8 cellular contexts compared by ENCODE assay signal in the genomic region with DNA sequence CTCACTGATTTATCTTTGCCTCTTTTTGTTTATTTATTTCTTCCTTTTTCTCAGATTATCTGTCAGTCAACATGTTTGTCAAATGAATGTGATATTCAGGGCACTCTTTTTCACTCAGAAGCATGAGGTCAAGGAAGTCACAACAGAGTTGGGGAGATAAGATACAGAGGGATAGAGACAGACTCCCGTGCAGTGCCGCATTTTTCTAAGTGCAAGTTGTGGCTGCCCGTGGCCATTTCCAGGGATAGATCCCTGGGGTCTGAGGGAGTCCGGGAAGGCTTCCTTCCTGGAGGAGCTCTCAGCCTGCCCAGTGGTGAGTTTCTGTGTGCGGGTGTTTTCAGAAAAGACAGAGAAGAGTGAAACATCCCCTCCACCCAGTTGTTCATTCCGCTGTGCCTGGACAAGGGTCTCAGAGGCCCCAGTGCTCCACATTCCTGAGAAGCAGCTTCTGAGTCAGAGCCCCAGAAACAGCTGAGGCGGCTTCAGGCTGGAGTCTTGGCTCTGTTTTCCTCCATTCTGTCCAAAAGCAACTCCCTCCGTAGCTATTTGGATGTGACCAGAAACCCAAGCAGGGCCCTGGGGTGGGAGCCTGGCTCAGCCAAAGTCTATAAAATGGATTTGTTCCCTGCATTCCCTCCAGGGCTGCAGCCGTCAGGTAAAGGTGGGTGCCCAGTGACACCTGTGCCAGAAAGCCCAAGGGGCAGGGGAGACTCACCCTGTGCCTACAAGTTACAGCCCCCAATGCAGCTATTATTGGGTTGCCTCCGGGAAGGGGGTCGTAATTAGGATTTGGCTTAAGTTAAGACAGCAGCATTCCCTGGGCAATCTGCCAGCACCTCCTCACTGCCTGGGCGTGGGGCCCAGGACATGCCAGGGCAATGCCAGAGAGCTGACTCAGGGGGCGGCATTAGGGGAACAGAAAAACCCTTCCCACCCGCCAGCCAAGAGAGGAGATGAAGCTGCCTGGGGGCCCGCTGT. TPM values are rescaled to one million over a fixed set of nuclear protein-coding genes. Genes with fewer than 3 reads are reported as not detected.
A peak's percentile ranks its signal among the peaks of the same experiment; 100 is the strongest.
DNase-seq lines count a peak whose midpoint lies in the region; ATAC-seq and TF ChIP-seq lines count a peak whose summit lies in the region.

No MANE protein-coding gene starts in this region.

- H2AFZ ChIP-seq in fibroblast of lung (ENCODE audit: low read length), result no peak overlapping the region

- H4K20me1 ChIP-seq in fibroblast of lung (ENCODE audit: control insufficient read depth, extremely low read depth, insufficient read depth, low read length), result no peaks in the 10 kb centered on the region

- no peak for TF ChIP-seq POLR2A in ovary (IDR thresholded peaks at IDR 0.05)

- 14 to 15% (median 15%) methylated on average over 15 of the region's 15 CpGs for WGBS in ovary, 3 donors

- TF ChIP-seq EP300 in ovary (IDR thresholded peaks at IDR 0.05), result no peak

- H3K36me3 ChIP-seq in fibroblast of lung (ENCODE audit: control insufficient read depth, insufficient read depth, low read length) (no peaks in the 10 kb centered on the region), ovary (no peaks in the 10 kb centered on the region)

- DNase-seq in GM04503 (ENCODE audit: low read depth), result peak; percentile 79
- peak; percentile 66 for DNase-seq in RPMI8226
- DNase-seq in fibroblast of lung (ENCODE audit: low read depth in 2 of 2), result peak; percentile 93 to 95
- DNase-seq in ovary, result peak; percentile 66 to 79 (median 74)
- DNase-seq in activated CD8-positive, alpha-beta T cell treated with anti-CD3 and anti-CD28 coated beads for 36 hours, result no peak
- no peak for DNase-seq in activated T-cell treated with anti-CD3 and anti-CD28 coated beads for 4 hours
- DNase-seq in activated CD4-positive, alpha-beta T cell treated with anti-CD3 and anti-CD28 coated beads, Interleukin-2, amount 10 ng/mL, durations not matched to agents 24 days and 14 days, result no peak

- H3K27me3 ChIP-seq in fibroblast of lung (ENCODE audit: control insufficient read depth, insufficient read depth, low read length), result no peaks in the 10 kb centered on the region
- no peaks in the 10 kb centered on the region for H3K27me3 ChIP-seq in ovary

- ATAC-seq in activated CD8-positive, alpha-beta T cell treated with anti-CD3 and anti-CD28 coated beads for 36 hours, result no peak
- ATAC-seq in GM18909 (IDR thresholded peaks at IDR 0.05; ENCODE audit: poor library complexity, unreplicated experiment), result no peak

- peak overlapping the region; percentile 42 for H3K4me2 ChIP-seq in fibroblast of lung (ENCODE audit: extremely low read depth, insufficient read depth, low read length)

- H3K36me3 Mint-ChIP-seq in activated CD8-positive, alpha-beta T cell treated with anti-CD3 and anti-CD28 coated beads for 36 hours (ENCODE audit: low read depth), result no peaks in the 10 kb centered on the region
- no peaks in the 10 kb centered on the region for H3K36me3 Mint-ChIP-seq in activated CD4-positive, alpha-beta T cell treated with anti-CD3 and anti-CD28 coated beads, Interleukin-2, amount 10 ng/mL, durations not matched to agents 24 days and 14 days (ENCODE audit: low read depth)

- H3K4me3 ChIP-seq in fibroblast of lung (replicated peaks in 1 of 4; ENCODE audit: control extremely low read depth in 1 of 4, insufficient read depth in 1 of 4, low read depth in 3 of 4, low read length in 4 of 4) (peak overlapping the region in 1 of 4 experiments; percentile 15), ovary (no peak overlapping the region)

- H3K27ac ChIP-seq in fibroblast of lung (ENCODE audit: insufficient read depth, low read length), result peak overlapping the region; percentile 84
- H3K27ac ChIP-seq in ovary, result peak overlapping the region; percentile 7 to 53

- TF ChIP-seq CTCF in fibroblast of lung (conservative IDR thresholded peaks at IDR 0.05 in 1 of 2, IDR thresholded peaks at IDR 0.05 in 1 of 2; ENCODE audit: low read depth in 1 of 2, low read length in 2 of 2), result no peak
- TF ChIP-seq CTCF in ovary (IDR thresholded peaks at IDR 0.05), result no peak
- TF ChIP-seq CTCF in activated CD8-positive, alpha-beta T cell treated with anti-CD3 and anti-CD28 coated beads for 36 hours (IDR thresholded peaks at IDR 0.05), result no peak

- no peak overlapping the region for H3K27ac Mint-ChIP-seq in activated CD8-positive, alpha-beta T cell treated with anti-CD3 and anti-CD28 coated beads for 36 hours
- no peak overlapping the region for H3K27ac Mint-ChIP-seq in activated CD4-positive, alpha-beta T cell treated with anti-CD3 and anti-CD28 coated beads, Interleukin-2, amount 10 ng/mL, durations not matched to agents 24 days and 14 days

- CTCF ChIA-PET in activated CD8-positive, alpha-beta T cell treated with anti-CD3 and anti-CD28 coated beads for 36 hours (lab: Charles Lee), result interaction anchor here (0.7 to 19.1 kb wide), 23 partner anchors 8 to 326 kb away, joined by 3 to 466 read pairs (median 7); no protein-coding TSS in a partner anchor

- H3K4me3 Mint-ChIP-seq in activated CD8-positive, alpha-beta T cell treated with anti-CD3 and anti-CD28 coated beads for 36 hours, result no peak overlapping the region
- no peak overlapping the region for H3K4me3 Mint-ChIP-seq in activated CD4-positive, alpha-beta T cell treated with anti-CD3 and anti-CD28 coated beads, Interleukin-2, amount 10 ng/mL, durations not matched to agents 24 days and 14 days

- H3K79me2 ChIP-seq in fibroblast of lung (ENCODE audit: control insufficient read depth, insufficient read depth, low read length), result no peaks in the 10 kb centered on the region

- H3K27me3 Mint-ChIP-seq in activated CD8-positive, alpha-beta T cell treated with anti-CD3 and anti-CD28 coated beads for 36 hours, result peaks cover under 1% of the 10 kb centered on the region
- peaks cover 1% of the 10 kb centered on the region for H3K27me3 Mint-ChIP-seq in activated CD4-positive, alpha-beta T cell treated with anti-CD3 and anti-CD28 coated beads, Interleukin-2, amount 10 ng/mL, durations not matched to agents 24 days and 14 days

- H3K4me1 Mint-ChIP-seq in activated CD8-positive, alpha-beta T cell treated with anti-CD3 and anti-CD28 coated beads for 36 hours (ENCODE audit: low read depth), result peaks cover 2% of the 10 kb centered on the region
- H3K4me1 Mint-ChIP-seq in activated CD4-positive, alpha-beta T cell treated with anti-CD3 and anti-CD28 coated beads, Interleukin-2, amount 10 ng/mL, durations not matched to agents 24 days and 14 days, result peaks cover 15% of the 10 kb centered on the region

- H3K4me1 ChIP-seq in fibroblast of lung (ENCODE audit: control insufficient read depth, extremely low read depth, insufficient read depth, low read length), result peaks cover 28% of the 10 kb centered on the region
- peaks cover 7% of the 10 kb centered on the region for H3K4me1 ChIP-seq in ovary (ENCODE audit: insufficient read depth)

- no peaks in the 10 kb centered on the region for H3K9me3 ChIP-seq in fibroblast of lung (ENCODE audit: control insufficient read depth, insufficient read depth, low read depth, low read length)
- H3K9me3 ChIP-seq in ovary, result no peaks in the 10 kb centered on the region

- H3K9me3 Mint-ChIP-seq in activated CD8-positive, alpha-beta T cell treated with anti-CD3 and anti-CD28 coated beads for 36 hours, result no peaks in the 10 kb centered on the region
- no peaks in the 10 kb centered on the region for H3K9me3 Mint-ChIP-seq in activated CD4-positive, alpha-beta T cell treated with anti-CD3 and anti-CD28 coated beads, Interleukin-2, amount 10 ng/mL, durations not matched to agents 24 days and 14 days

- intact Hi-C loops in ovary (cut with DNase I), result loop anchor here (2.0 to 5.0 kb wide), 6 partner anchors 50 to 345 kb away; no protein-coding TSS in a partner anchor
- intact Hi-C loops in activated CD8-positive, alpha-beta T cell treated with anti-CD3 and anti-CD28 coated beads for 36 hours (cut with micrococcal nuclease), result loop anchor here (2.0 to 5.0 kb wide), 3 partner anchors 53 to 215 kb away; no protein-coding TSS in a partner anchor
- intact Hi-C loops in activated CD4-positive, alpha-beta T cell treated with anti-CD3 and anti-CD28 coated beads, Interleukin-2, amount 10 ng/mL, durations not matched to agents 24 days and 14 days (cut with micrococcal nuclease), result loop anchor here (2.0 to 10.0 kb wide), 5 partner anchors 23 to 347 kb away; a partner anchor contains a TSS

- peak overlapping the region; percentile 9 for H3K9ac ChIP-seq in fibroblast of lung (ENCODE audit: insufficient read depth, low read length)

- POLR2A ChIA-PET in activated CD8-positive, alpha-beta T cell treated with anti-CD3 and anti-CD28 coated beads for 36 hours (lab: Charles Lee), result no interaction called here

RNA-seq across cellular contexts. Expression of a gene that starts 13.0 kb away (rescaled TPM):
- total RNA-seq in fibroblast of lung (19.8 and 25.9 TPM in 2 replicates), ovary (10 to 100 TPM in 6 of 7 donors, 1 to 10 TPM in 1; 9.8 to 25.0 (median 16.7) TPM)
- polyA plus RNA-seq in fibroblast of lung (26.6 and 32.2 TPM in 2 replicates), ovary (10 to 100 TPM; 12.6 to 42.9 TPM)
- 18.0 and 23.2 TPM in 2 replicates for polyA plus RNA-seq in fibroblast of lung (2012)
- polyA minus RNA-seq in fibroblast of lung (ENCODE audit: low replicate concordance), result 27.2 and 39.5 TPM in 2 replicates
- total RNA-seq in activated CD8-positive, alpha-beta T cell treated with anti-CD3 and anti-CD28 coated beads for 36 hours, result 10 to 100 TPM; 17.8 to 18.5 TPM
- total RNA-seq in activated CD4-positive, alpha-beta T cell treated with anti-CD3 and anti-CD28 coated beads, Interleukin-2, amount 10 ng/mL, durations not matched to agents 24 days and 14 days, result 20.2 and 22.1 TPM in 2 replicates

RNA-seq across cellular contexts. Expression of a gene that starts 23.6 kb away (rescaled TPM):
- 60.1 and 93.6 TPM in 2 replicates for total RNA-seq in fibroblast of lung
- 98.9 and 332 TPM in 2 replicates for polyA plus RNA-seq in fibroblast of lung
- 90.2 and 305 TPM in 2 replicates for polyA plus RNA-seq in fibroblast of lung (2012)
- polyA minus RNA-seq in fibroblast of lung (ENCODE audit: low replicate concordance), result 90.1 and 281 TPM in 2 replicates
- 1 to 10 TPM in 4 of 7 donors, under 1 TPM in 3; 0.24 to 7.6 (median 4.6) TPM for total RNA-seq in ovary
- 10 to 100 TPM in 1 of 2 donors, 1 to 10 TPM in 1; 1.7 to 12.6 TPM for polyA plus RNA-seq in ovary
- total RNA-seq in activated CD8-positive, alpha-beta T cell treated with anti-CD3 and anti-CD28 coated beads for 36 hours, result under 1 TPM; 0.41 to 0.47 TPM
- total RNA-seq in activated CD4-positive, alpha-beta T cell treated with anti-CD3 and anti-CD28 coated beads, Interleukin-2, amount 10 ng/mL, durations not matched to agents 24 days and 14 days, result 0.57 and 0.72 TPM in 2 replicates

Comparison
In these comparisons a context has a peak if more than half of its experiments do, and no peak if none do; other contexts are left out.
1. DNase-seq: peak in GM04503 (single experiment), RPMI8226 (single experiment), fibroblast of lung (2 of 2) and ovary (5 of 5); none in activated CD8-positive, alpha-beta T cell treated with anti-CD3 and anti-CD28 coated beads for 36 hours (single experiment), activated T-cell treated with anti-CD3 and anti-CD28 coated beads for 4 hours (single experiment) and activated CD4-positive, alpha-beta T cell treated with anti-CD3 and anti-CD28 coated beads, Interleukin-2, amount 10 ng/mL, durations not matched to agents 24 days and 14 days (single experiment).